ENCODE assay signal across 2 cellular contexts in the genomic region with DNA sequence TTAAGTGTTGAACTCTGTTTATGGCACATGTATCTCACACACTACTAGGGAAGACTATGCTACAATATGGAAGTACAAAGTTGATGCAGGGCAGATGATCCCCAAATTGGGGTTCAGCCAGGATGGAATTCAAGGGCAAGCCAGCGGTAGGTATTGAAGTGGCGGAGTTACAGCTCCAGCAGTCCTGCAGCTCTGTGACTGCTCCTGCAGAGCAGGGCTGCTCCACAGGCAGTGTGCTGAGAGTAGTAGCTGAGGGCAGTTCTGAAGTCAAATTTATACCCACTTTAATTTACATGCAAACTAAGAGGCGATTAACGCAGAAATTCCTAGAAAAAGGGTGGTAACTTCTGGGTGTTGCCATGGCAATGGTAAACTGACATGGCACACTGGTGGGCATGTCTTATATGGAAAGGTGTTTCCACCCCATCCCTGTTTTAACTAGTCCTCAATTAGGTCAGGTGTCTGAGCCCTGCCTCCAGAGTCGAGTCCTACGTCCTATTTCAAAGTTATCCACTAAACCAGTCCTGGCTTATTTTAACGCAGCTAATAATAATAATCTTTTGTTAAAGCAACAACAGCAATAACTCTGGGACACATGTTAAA.
TF ChIP-seq lines count a peak whose summit lies in the region.

No MANE protein-coding gene starts in this region.

TF ChIP-seq in HCT116, 20 proteins besides CTCF, POLR2A, EP300 and RAD21:
- TF ChIP-seq SIN3A (IDR thresholded peaks at IDR 0.05; ENCODE audit: low read depth) (no peak), ELF1 (IDR thresholded peaks at IDR 0.05; ENCODE audit: borderline replicate concordance, low read depth) (no peak)
- TF ChIP-seq, protein P1, sequence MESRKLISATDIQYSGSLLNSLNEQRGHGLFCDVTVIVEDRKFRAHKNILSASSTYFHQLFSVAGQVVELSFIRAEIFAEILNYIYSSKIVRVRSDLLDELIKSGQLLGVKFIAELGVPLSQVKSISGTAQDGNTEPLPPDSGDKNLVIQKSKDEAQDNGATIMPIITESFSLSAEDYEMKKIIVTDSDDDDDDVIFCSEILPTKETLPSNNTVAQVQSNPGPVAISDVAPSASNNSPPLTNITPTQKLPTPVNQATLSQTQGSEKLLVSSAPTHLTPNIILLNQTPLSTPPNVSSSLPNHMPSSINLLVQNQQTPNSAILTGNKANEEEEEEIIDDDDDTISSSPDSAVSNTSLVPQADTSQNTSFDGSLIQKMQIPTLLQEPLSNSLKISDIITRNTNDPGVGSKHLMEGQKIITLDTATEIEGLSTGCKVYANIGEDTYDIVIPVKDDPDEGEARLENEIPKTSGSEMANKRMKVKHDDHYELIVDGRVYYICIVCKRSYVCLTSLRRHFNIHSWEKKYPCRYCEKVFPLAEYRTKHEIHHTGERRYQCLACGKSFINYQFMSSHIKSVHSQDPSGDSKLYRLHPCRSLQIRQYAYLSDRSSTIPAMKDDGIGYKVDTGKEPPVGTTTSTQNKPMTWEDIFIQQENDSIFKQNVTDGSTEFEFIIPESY (IDR thresholded peaks at IDR 0.05; ENCODE audit: extremely low read depth, insufficient replicate concordance, low read length) = no peak

TF ChIP-seq in SK-N-SH, 30 proteins besides CTCF, POLR2A, EP300 and RAD21:
- TF ChIP-seq TEAD4 (IDR thresholded peaks at IDR 0.05; ENCODE audit: borderline replicate concordance, insufficient read depth) (no peak), MAX (IDR thresholded peaks at IDR 0.05; ENCODE audit: low read depth) (no peak), NRF1 (IDR thresholded peaks at IDR 0.05; ENCODE audit: low read depth, low read length) (no peak), MXI1 (IDR thresholded peaks at IDR 0.05; ENCODE audit: low read depth, low read length) (no peak), USF1 (IDR thresholded peaks at IDR 0.05; ENCODE audit: borderline replicate concordance, low read depth) (no peak), RXRA (IDR thresholded peaks at IDR 0.05; ENCODE audit: borderline replicate concordance, low read depth) (no peak), GATA2 (CRISPR knock-in tag; IDR thresholded peaks at IDR 0.05) (no peak), EZH2phosphoT487 (IDR thresholded peaks at IDR 0.05; ENCODE audit: borderline replicate concordance, low read depth) (no peak), POLR2AphosphoS5 (IDR thresholded peaks at IDR 0.05; ENCODE audit: low read depth, low read length) (no peak)
TF ChIP-seq in SK-N-SH: peak in this region for 0.
